26 cellular contexts compared by ENCODE assay signal in genomic region chr7:117941138-117941810, GRCh38.
DNase-seq lines count a peak whose midpoint lies in the region; ATAC-seq, FAIRE-seq and TF ChIP-seq lines count a peak whose summit lies in the region.
"Had no signal": no experiment of that assay in that cellular context is flagged by ENCODE, and none has a peak within 500 bp of the region (broad histone marks: within the 10 kb centered on the region; RNA-seq: fewer than 3 reads in every experiment).

No MANE protein-coding gene starts in this region.

- CTCF ChIA-PET in K562 (lab: Yijun Ruan, JAX; ENCODE audit: low intra/inter-chr PET ratio) = no interaction called here
- CTCF ChIA-PET in CD4-positive, alpha-beta memory T cell (lab: Charles Lee; ENCODE audit: partially characterized antibody) = no interaction called here

- H3K9ac ChIP-seq in K562 (ENCODE audit: insufficient read depth in 1 of 2, low read depth in 2 of 2, low read length in 2 of 2) = no peak overlapping the region

- H3K9me3 ChIP-seq in K562 (replicated peaks; ENCODE audit: control insufficient read depth, insufficient read depth, low read depth, low read length) (no peaks in the 10 kb centered on the region), upper lobe of left lung (no peaks in the 10 kb centered on the region)
- H3K9me3 ChIP-seq in CD4-positive, alpha-beta memory T cell (ENCODE audit: control insufficient read depth in 1 of 2, low read length in 2 of 2) = no peaks in the 10 kb centered on the region
- H3K9me3 ChIP-seq: SJCRH30, thoracic aorta had no signal

- no peaks in the 10 kb centered on the region for H3K36me3 Mint-ChIP-seq in CD4-positive, alpha-beta memory T cell
- H3K36me3 Mint-ChIP-seq: CD8-positive, alpha-beta T cell; naive thymus-derived CD8-positive, alpha-beta T cell had no signal

- peak; percentile 86 for ATAC-seq in K562
- ATAC-seq in upper lobe of left lung (ENCODE audit: low FRiP score in 2 of 2) = no peak
- ATAC-seq: activated CD4-positive, alpha-beta T cell treated with anti-CD3 and anti-CD28 coated beads for 36 hours; CD8-positive, alpha-beta T cell; naive thymus-derived CD8-positive, alpha-beta T cell had no signal

- no peaks in the 10 kb centered on the region for H3K9me1 ChIP-seq in K562 (ENCODE audit: control insufficient read depth, insufficient read depth, low read length)

- H3K27ac ChIP-seq in K562 (ENCODE audit: extremely low read depth, low read depth, low read length) (no peak overlapping the region), upper lobe of left lung (no peak overlapping the region)
- no peak overlapping the region for H3K27ac ChIP-seq in CD4-positive, alpha-beta memory T cell (ENCODE audit: low read depth, low read length)
- H3K27ac ChIP-seq: adrenal gland, breast epithelium, coronary artery, SJCRH30, thoracic aorta had no signal

- peak; percentile 22 for DNase-seq in LoVo (ENCODE audit: low spot score)
- peak in 1 of 4 experiments; percentile 48 for DNase-seq in K562 (ENCODE audit: extremely low read depth in 1 of 4, low spot score in 3 of 4)
- peak; percentile 38 for DNase-seq in kidney glomerular epithelial cell (lab: John Stamatoyannopoulos, UW)
- DNase-seq in GM03348 (ENCODE audit: low spot score) = no peak
- DNase-seq in head of caudate nucleus = no peak
- DNase-seq in CD4-positive, alpha-beta memory T cell = no peak
- no peak for DNase-seq in upper lobe of left lung
- DNase-seq: activated CD4-positive, alpha-beta T cell treated with anti-CD3 and anti-CD28 coated beads for 36 hours; activated CD8-positive, alpha-beta memory T cell treated with anti-CD3 and anti-CD28 coated beads for 24 hours; activated naive CD4-positive, alpha-beta T cell; activated T-cell treated with anti-CD3 and anti-CD28 coated beads, Interleukin-2, amount 50 U/mL, for 24 hours; adrenal gland; CD8-positive, alpha-beta T cell; endodermal cell; naive thymus-derived CD8-positive, alpha-beta T cell; NCI-H146; NCI-H524; SJCRH30; stimulated activated CD4-positive, alpha-beta T cell treated with anti-CD3 and anti-CD28 coated beads, Interleukin-12 subunit alpha, Interleukin-12 subunit beta, amount 100 ng/mL, for 4 hours; stimulated activated naive CD4-positive, alpha-beta T cell treated with Interleukin-2 at 50 U/mL for 16 hours had no signal

- POLR2A ChIA-PET in K562 (lab: Yijun Ruan, JAX) = interaction anchor here (0.6 kb wide), 1 partner anchor 853 kb away, joined by 3 read pairs; no protein-coding TSS in a partner anchor
- POLR2A ChIA-PET in CD4-positive, alpha-beta memory T cell (lab: Charles Lee; ENCODE audit: partially characterized antibody) = no interaction called here

- in situ Hi-C loops in K562 (cut with MboI) = no loop called here

- TF ChIP-seq RAD21 in K562 (CRISPR knock-in tag; conservative IDR thresholded peaks at IDR 0.05 in 1 of 2, IDR thresholded peaks at IDR 0.05 in 1 of 2) = 0 out of 4 replicates have a peak, but pooled peaks of 1 of the 2 experiments have one; percentile 13

- no peak for TF ChIP-seq CTCF in K562 (IDR thresholded peaks at IDR 0.05 in 2 of 3, conservative IDR thresholded peaks at IDR 0.05 in 1 of 3; ENCODE audit: insufficient read depth in 2 of 3, low read depth in 1 of 3, low read length in 3 of 3)
- no peak for TF ChIP-seq CTCF in upper lobe of left lung (IDR thresholded peaks at IDR 0.05)

- H3K4me1 Mint-ChIP-seq in CD4-positive, alpha-beta memory T cell = no peaks in the 10 kb centered on the region
- H3K4me1 Mint-ChIP-seq: activated CD4-positive, alpha-beta T cell treated with anti-CD3 and anti-CD28 coated beads for 36 hours; endodermal cell; naive thymus-derived CD8-positive, alpha-beta T cell had no signal

- peaks cover 0 to 4% (median under 1%) of the 10 kb centered on the region in 8 donors for H3K9me3 Mint-ChIP-seq in CD4-positive, alpha-beta memory T cell
- H3K9me3 Mint-ChIP-seq: activated T-cell treated with anti-CD3 and anti-CD28 coated beads, Interleukin-2, amount 50 U/mL, for 24 hours; CD8-positive, alpha-beta T cell; endodermal cell; T-helper 1 cell treated with Interleukin-12 subunit alpha and Interleukin-12 subunit beta and Interleukin-4 antibody, amounts not matched to agents 30 μg/mL and 1 μg/mL, for 36 hours had no signal

- no peak overlapping the region for H3K4me3 ChIP-seq in K562
- no peak overlapping the region for H3K4me3 ChIP-seq in CD4-positive, alpha-beta memory T cell (ENCODE audit: low read length in 2 of 2)
- H3K4me3 ChIP-seq in upper lobe of left lung = no peak overlapping the region
- H3K4me3 ChIP-seq: adrenal gland, breast epithelium, coronary artery, SJCRH30, thoracic aorta had no signal

- no peaks in the 10 kb centered on the region for H3K27me3 Mint-ChIP-seq in CD4-positive, alpha-beta memory T cell
- H3K27me3 Mint-ChIP-seq: activated CD4-positive, alpha-beta T cell treated with anti-CD3 and anti-CD28 coated beads for 36 hours; activated T-cell treated with anti-CD3 and anti-CD28 coated beads, Interleukin-2, amount 50 U/mL, for 24 hours had no signal

- TF ChIP-seq POLR2A in K562 (conservative IDR thresholded peaks at IDR 0.05) = no peak
- TF ChIP-seq POLR2A in upper lobe of left lung (IDR thresholded peaks at IDR 0.05) = no peak

- no peak overlapping the region for H3K27ac Mint-ChIP-seq in CD4-positive, alpha-beta memory T cell
- H3K27ac Mint-ChIP-seq: activated CD4-positive, alpha-beta T cell treated with anti-CD3 and anti-CD28 coated beads for 36 hours; activated T-cell treated with anti-CD3 and anti-CD28 coated beads, Interleukin-2, amount 50 U/mL, for 24 hours; CD8-positive, alpha-beta T cell; endodermal cell; mesothelial cell of epicardium; naive thymus-derived CD8-positive, alpha-beta T cell; T-helper 1 cell treated with Interleukin-12 subunit alpha and Interleukin-12 subunit beta and Interleukin-4 antibody, amounts not matched to agents 30 μg/mL and 1 μg/mL, for 36 hours had no signal

- TF ChIP-seq EP300 in K562 (IDR thresholded peaks at IDR 0.05; ENCODE audit: low read length) (no peak; the same call in 1 of the 2 replicates), upper lobe of left lung (IDR thresholded peaks at IDR 0.05) (no peak)

- no peaks in the 10 kb centered on the region for H3K27me3 ChIP-seq in K562 (ENCODE audit: control insufficient read depth in 2 of 2, insufficient read depth in 2 of 2, low read length in 2 of 2)
- H3K27me3 ChIP-seq in CD4-positive, alpha-beta memory T cell (ENCODE audit: insufficient read depth, low read length) = no peaks in the 10 kb centered on the region
- no peaks in the 10 kb centered on the region for H3K27me3 ChIP-seq in upper lobe of left lung
- H3K27me3 ChIP-seq: adrenal gland, breast epithelium had no signal

- no peak overlapping the region for H3K4me3 Mint-ChIP-seq in CD4-positive, alpha-beta memory T cell
- H3K4me3 Mint-ChIP-seq: activated CD4-positive, alpha-beta T cell treated with anti-CD3 and anti-CD28 coated beads for 36 hours; activated T-cell treated with anti-CD3 and anti-CD28 coated beads, Interleukin-2, amount 50 U/mL, for 24 hours; CD8-positive, alpha-beta T cell; endodermal cell; mesothelial cell of epicardium; naive thymus-derived CD8-positive, alpha-beta T cell; T-helper 1 cell treated with Interleukin-12 subunit alpha and Interleukin-12 subunit beta and Interleukin-4 antibody, amounts not matched to agents 30 μg/mL and 1 μg/mL, for 36 hours had no signal

- intact Hi-C loops in K562 (cut with micrococcal nuclease) (no loop called here), head of caudate nucleus (cut with DNase I) (no loop called here)
- intact Hi-C loops in CD4-positive, alpha-beta memory T cell (cut with micrococcal nuclease) = no loop called here

- no peak for FAIRE-seq in K562 (lab: Jason Lieb, UNC)
- FAIRE-seq: G401.6 had no signal

- WGBS in K562 (ENCODE audit: insufficient coverage, low coverage, missing lambda C conversion rate) = under 1% methylated on average over 4 of the region's 4 CpGs
- 91 to 96% methylated on average over 4 of the region's 4 CpGs for WGBS in upper lobe of left lung, 2 donors

- H4K20me1 ChIP-seq in K562 (replicated peaks; ENCODE audit: control insufficient read depth, insufficient read depth, low read length) = no peaks in the 10 kb centered on the region

- no peak overlapping the region for H3K4me2 ChIP-seq in K562 (ENCODE audit: insufficient read depth, low read length)

- no TSS peak for BruUV-seq in K562 (replicated peaks; lab: Mats Ljungman, UMichigan)

- H2AFZ ChIP-seq in K562 (ENCODE audit: low read depth, low read length) = no peak overlapping the region

- H3K36me3 ChIP-seq in K562 (ENCODE audit: control insufficient read depth, insufficient read depth, low read length) (no peaks in the 10 kb centered on the region), upper lobe of left lung (no peaks in the 10 kb centered on the region)
- no peaks in the 10 kb centered on the region for H3K36me3 ChIP-seq in CD4-positive, alpha-beta memory T cell (ENCODE audit: insufficient read depth, low read length)
- H3K36me3 ChIP-seq: adrenal gland, breast epithelium, SJCRH30, thoracic aorta had no signal

- H3K4me1 ChIP-seq in K562 (replicated peaks in 1 of 2; ENCODE audit: control insufficient read depth in 2 of 2, insufficient read depth in 2 of 2, low read length in 2 of 2) (no peaks in the 10 kb centered on the region), upper lobe of left lung (no peaks in the 10 kb centered on the region)
- H3K4me1 ChIP-seq in CD4-positive, alpha-beta memory T cell (ENCODE audit: insufficient read depth, low read length) = no peaks in the 10 kb centered on the region
- H3K4me1 ChIP-seq: adrenal gland, breast epithelium, SJCRH30 had no signal

- no peaks in the 10 kb centered on the region for H3K79me2 ChIP-seq in K562 (ENCODE audit: control insufficient read depth, insufficient read depth, low read length)

TF ChIP-seq in K562, 482 proteins besides CTCF, POLR2A, EP300 and RAD21 (continues in another document):
- no peak for TF ChIP-seq NR2C1 (IDR thresholded peaks at IDR 0.05)
- peak; percentile 82 for TF ChIP-seq NR2C1 (tag; IDR thresholded peaks at IDR 0.05)
- TF ChIP-seq NFE2 (IDR thresholded peaks at IDR 0.05; ENCODE audit: low read depth) = peak; percentile 14; the same call in 1 of the 2 replicates

Comparison
In these comparisons a context has a peak if more than half of its experiments do, and no peak if none do; other contexts are left out.
1. DNase-seq: peak in LoVo (single experiment) and kidney glomerular epithelial cell (single experiment); none in GM03348 (single experiment), head of caudate nucleus (0 of 42), CD4-positive, alpha-beta memory T cell (0 of 5) and upper lobe of left lung (0 of 2).